8 cellular contexts compared by ENCODE assay signal in the genomic region with DNA sequence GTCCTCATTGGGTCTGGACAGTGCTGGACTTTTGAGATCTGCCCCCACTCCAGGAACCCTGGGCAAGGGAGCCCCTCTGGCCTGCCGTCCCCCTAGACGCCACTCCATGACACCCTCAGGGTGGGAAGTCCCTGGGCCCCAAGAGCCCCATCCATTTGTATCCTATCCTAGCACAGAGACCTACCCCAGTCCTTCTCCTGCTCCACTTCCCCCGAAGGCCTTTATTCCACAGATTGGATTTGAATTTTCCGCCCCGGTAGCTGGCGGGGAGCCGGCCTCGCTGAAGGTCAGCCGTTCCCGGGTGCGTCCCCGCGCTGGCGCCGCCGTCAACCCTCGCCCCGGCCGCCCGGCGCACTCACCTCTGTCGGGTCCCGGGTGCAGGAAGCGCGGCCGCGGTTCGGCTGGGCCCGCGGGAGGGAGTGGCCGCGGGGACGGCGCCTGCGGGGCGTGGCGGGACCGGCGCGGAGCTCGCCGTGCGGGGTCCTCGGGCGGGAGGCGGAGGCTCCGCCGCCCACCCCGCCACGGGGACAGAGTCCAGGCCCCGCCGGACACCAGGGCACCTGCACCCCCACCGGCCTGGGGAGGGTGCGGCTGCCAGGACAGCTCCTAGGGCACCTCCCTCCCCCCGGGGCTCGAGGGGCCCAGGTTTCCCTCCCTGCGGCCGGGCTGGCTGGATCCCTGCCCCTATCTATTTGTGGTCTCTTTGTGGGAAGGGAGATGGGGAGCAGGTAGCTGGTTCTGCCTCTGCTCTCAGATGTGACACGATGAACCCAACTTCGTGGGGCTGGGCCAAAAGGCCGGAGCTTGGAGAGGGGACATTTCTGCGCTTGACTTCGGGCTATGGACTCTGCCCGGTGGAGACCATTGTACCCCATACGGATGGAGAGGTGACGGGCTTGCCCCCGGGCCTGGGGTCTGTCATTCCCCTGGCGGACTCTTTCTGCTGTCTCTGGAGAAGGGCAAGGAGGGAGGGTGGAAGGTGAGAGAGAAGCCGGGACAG. TPM values are rescaled to one million over a fixed set of nuclear protein-coding genes. Genes with fewer than 3 reads are reported as not detected.
DNase-seq lines count a peak whose midpoint lies in the region; ATAC-seq and TF ChIP-seq lines count a peak whose summit lies in the region.

No MANE protein-coding gene starts in this region.

- H2AFZ ChIP-seq in GM23338, result peak overlapping the region; percentile 99

- no peaks in the 10 kb centered on the region for H3K36me3 Mint-ChIP-seq in GM23338 (ENCODE audit: low read depth)
- H3K36me3 Mint-ChIP-seq in activated T-helper 17 cell treated with anti-CD3 and anti-CD28 coated beads, Interleukin-2, amount 50 U/mL, for 72 hours (ENCODE audit: low read depth), result peaks cover 11% of the 10 kb centered on the region

- peak overlapping the region; percentile 94 for H3K4me2 ChIP-seq in GM23338

- peaks cover 15% of the 10 kb centered on the region for H3K4me1 Mint-ChIP-seq in GM23338
- peaks cover 33% of the 10 kb centered on the region for H3K4me1 Mint-ChIP-seq in activated T-helper 17 cell treated with anti-CD3 and anti-CD28 coated beads, Interleukin-2, amount 50 U/mL, for 72 hours

- H3K4me3 Mint-ChIP-seq in GM23338, result peak overlapping the region; percentile 83
- peak overlapping the region; percentile 65 for H3K4me3 Mint-ChIP-seq in activated T-helper 17 cell treated with anti-CD3 and anti-CD28 coated beads, Interleukin-2, amount 50 U/mL, for 72 hours

- in situ Hi-C loops in gastrocnemius medialis (cut with MboI; ENCODE audit: low sequenced_read_pairs in 4 of 4), result no loop called here

- H3K36me3 ChIP-seq in GM23338 (ENCODE audit: insufficient read depth) (no peaks in the 10 kb centered on the region), gastrocnemius medialis (no peaks in the 10 kb centered on the region)

- H3K27ac Mint-ChIP-seq in GM23338, result no peak overlapping the region
- H3K27ac Mint-ChIP-seq in activated T-helper 17 cell treated with anti-CD3 and anti-CD28 coated beads, Interleukin-2, amount 50 U/mL, for 72 hours, result peak overlapping the region; percentile 84

- H3K27me3 Mint-ChIP-seq in GM23338 (ENCODE audit: insufficient read depth, low read depth, poor library complexity), result peaks cover 23% of the 10 kb centered on the region
- no peaks in the 10 kb centered on the region for H3K27me3 Mint-ChIP-seq in activated T-helper 17 cell treated with anti-CD3 and anti-CD28 coated beads, Interleukin-2, amount 50 U/mL, for 72 hours

- H3K4me1 ChIP-seq in GM23338 (ENCODE audit: insufficient read depth) (no peaks in the 10 kb centered on the region), gastrocnemius medialis (no peaks in the 10 kb centered on the region)

- TF ChIP-seq CTCF in GM23338 (conservative IDR thresholded peaks at IDR 0.05; ENCODE audit: low read depth in 2 of 2), result no peak
- TF ChIP-seq CTCF in gastrocnemius medialis (IDR thresholded peaks at IDR 0.05 in 4 of 5, conservative IDR thresholded peaks at IDR 0.05 in 1 of 5), result no peak

- no peaks in the 10 kb centered on the region for H3K9me2 ChIP-seq in GM23338 (ENCODE audit: insufficient read depth)

- no peaks in the 10 kb centered on the region; the same call in 2 of the 3 replicates for H3K9me3 Mint-ChIP-seq in GM23338
- no peaks in the 10 kb centered on the region for H3K9me3 Mint-ChIP-seq in activated T-helper 17 cell treated with anti-CD3 and anti-CD28 coated beads, Interleukin-2, amount 50 U/mL, for 72 hours

- no peak overlapping the region for H3K27ac ChIP-seq in GM23338 (ENCODE audit: low read depth)
- H3K27ac ChIP-seq in gastrocnemius medialis, result no peak overlapping the region

- H3K27me3 ChIP-seq in GM23338 (ENCODE audit: insufficient read depth) (peaks cover 36% of the 10 kb centered on the region), gastrocnemius medialis (peaks cover 12 to 23% (median 18%) of the 10 kb centered on the region in 3 donors)

- no peaks in the 10 kb centered on the region for H3K9me3 ChIP-seq in gastrocnemius medialis

- no peak for TF ChIP-seq POLR2A in gastrocnemius medialis (IDR thresholded peaks at IDR 0.05)

- DNase-seq in GM23338 (ENCODE audit: low spot score) (peak; percentile 65), left ventricle myocardium superior (peak; percentile 61), gastrocnemius medialis (no peak), HT-29 (ENCODE audit: low spot score) (no peak), inferior parietal cortex (ENCODE audit: extremely low spot score) (no peak)

- peak; percentile 70 for ATAC-seq in GM23338
- peak; percentile 56 for ATAC-seq in activated T-helper 17 cell treated with anti-CD3 and anti-CD28 coated beads, Interleukin-2, amount 50 U/mL, for 72 hours (replicated peaks)
- peak; percentile 76 for ATAC-seq in left ventricle myocardium superior
- ATAC-seq in gastrocnemius medialis, result no peak
- no peak for ATAC-seq in GM21360 (IDR thresholded peaks at IDR 0.05; ENCODE audit: unreplicated experiment)
- ATAC-seq in HG02870 (IDR thresholded peaks at IDR 0.05; ENCODE audit: unreplicated experiment), result no peak

- peak overlapping the region; percentile 72 for H3K4me3 ChIP-seq in GM23338
- peak overlapping the region in 3 of 4 donors; percentile 34 to 55 (median 37) for H3K4me3 ChIP-seq in gastrocnemius medialis

- no peaks in the 10 kb centered on the region for H3K79me2 ChIP-seq in GM23338 (replicated peaks; ENCODE audit: insufficient read depth)

- no peaks in the 10 kb centered on the region for H3F3A ChIP-seq in GM23338 (replicated peaks; ENCODE audit: low read depth)

- intact Hi-C loops in left ventricle myocardium superior (cut with micrococcal nuclease) (no loop called here), gastrocnemius medialis (cut with DNase I; ENCODE audit: low total_unique reads) (no loop called here)

- no peaks in the 10 kb centered on the region for H4K20me1 ChIP-seq in GM23338 (replicated peaks; ENCODE audit: insufficient read depth)

TF ChIP-seq in GM23338, 12 proteins besides CTCF, POLR2A, EP300 and RAD21:
- TF ChIP-seq ZNF114 (CRISPR knock-in tag; IDR thresholded peaks at IDR 0.05) (no peak), EZH2 (IDR thresholded peaks at IDR 0.05; ENCODE audit: low read depth, unreplicated experiment) (peak; percentile 37)

RNA-seq across cellular contexts. Expression of a gene that starts 19.9 kb away (rescaled TPM):
- total RNA-seq in GM23338 (2014; rRNA removed; shearing (Covaris generic)), result 0.35 TPM in 2 replicates
- polyA plus RNA-seq in GM23338 (2016; fragmentation: Nextera tagmentation; extraction: Ambion mirVana), result 0.19 and 0.45 TPM in 2 replicates
- 10 to 100 TPM; 36.8 to 44.8 TPM for total RNA-seq in activated T-helper 17 cell treated with anti-CD3 and anti-CD28 coated beads, Interleukin-2, amount 50 U/mL, for 72 hours
- total RNA-seq in left ventricle myocardium superior (0.35 TPM), gastrocnemius medialis (under 1 TPM in 1 of 4 donors, not detected in 3; 0.07 TPM)
- total RNA-seq in HT-29 (2014; rRNA removed; shearing (Covaris generic)), result 0.31 TPM in 1 of 2 replicates, not detected in the other

Comparison
In these comparisons a context has a peak if more than half of its experiments do, and no peak if none do; other contexts are left out.
1. ATAC-seq: peak in GM23338 (single experiment), activated T-helper 17 cell treated with anti-CD3 and anti-CD28 coated beads, Interleukin-2, amount 50 U/mL, for 72 hours (single experiment) and left ventricle myocardium superior (single experiment); none in gastrocnemius medialis (0 of 2), GM21360 (single experiment) and HG02870 (single experiment).
2. DNase-seq: peak in GM23338 (single experiment) and left ventricle myocardium superior (single experiment); none in gastrocnemius medialis (0 of 2), HT-29 (single experiment) and inferior parietal cortex (single experiment).
3. RNA of a gene that starts 19.9 kb away (total RNA-seq): 36.8 to 44.8 TPM in activated T-helper 17 cell treated with anti-CD3 and anti-CD28 coated beads, Interleukin-2, amount 50 U/mL, for 72 hours; 0.35 TPM in GM23338, 0.35 TPM in left ventricle myocardium superior (single experiment), 0.31 TPM in HT-29 and 0.07 TPM in gastrocnemius medialis; every median in the first group is over 10 times any median in the second.